Comparison of ENCODE assay signal across 8 cellular contexts in the genomic region with DNA sequence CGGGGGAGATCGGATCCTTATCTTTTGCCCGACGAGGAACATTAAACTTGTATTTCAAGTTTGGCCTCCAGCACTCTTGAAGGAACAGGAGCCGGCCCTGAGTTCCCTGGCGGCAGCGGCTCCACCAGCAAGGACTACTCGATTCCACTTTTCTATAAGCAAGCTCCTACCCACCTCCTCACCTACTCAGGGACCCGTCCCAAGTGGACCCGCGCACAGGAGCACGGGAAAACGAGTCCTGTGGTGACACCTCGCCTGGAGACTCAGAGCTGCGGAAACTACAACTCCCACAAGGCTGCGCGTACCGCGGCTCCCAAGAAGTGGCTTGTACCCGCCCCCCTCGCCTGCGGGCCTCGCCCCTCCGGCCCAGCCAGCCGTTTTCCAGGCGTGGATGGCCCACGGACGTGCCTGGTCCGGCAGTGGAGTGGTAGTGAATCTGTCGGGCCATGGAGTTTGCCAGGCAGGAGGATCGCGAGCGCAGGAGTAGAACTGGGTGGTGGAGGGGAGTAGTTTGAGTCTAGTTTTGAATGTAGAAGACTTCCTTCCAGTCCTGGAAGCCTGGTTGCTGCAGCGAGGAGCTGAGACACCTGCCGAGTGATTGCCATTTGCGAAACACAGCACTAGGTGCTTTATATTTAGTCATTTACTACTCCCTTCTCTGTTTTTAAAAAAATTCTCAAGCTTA. TPM values are rescaled to one million over a fixed set of nuclear protein-coding genes. Genes with fewer than 3 reads are reported as not detected.
DNase-seq lines count a peak whose midpoint lies in the region; ATAC-seq and TF ChIP-seq lines count a peak whose summit lies in the region.

A gene (minus strand): TSS at position 206 of the 685 bp plus-strand sequence. CDS start 476 bp downstream, outside the sequence.

- H2BK12ac ChIP-seq in mesenchymal stem cell (ENCODE audit: low read length in 2 of 2) = peak within 1 kb of the TSS; percentile 51 to 63

- WGBS in mesenchymal stem cell = under 1% methylated on average over 31 of the region's 36 CpGs

- peaks cover 28% of the 10 kb centered on the region for H3K4me1 Mint-ChIP-seq in activated CD8-positive, alpha-beta memory T cell treated with anti-CD3 and anti-CD28 coated beads, Interleukin-2, amount 10 ng/mL, durations not matched to agents 7 days and 5 days

- CTCF ChIA-PET in activated CD8-positive, alpha-beta memory T cell treated with anti-CD3 and anti-CD28 coated beads, Interleukin-2, amount 10 ng/mL, durations not matched to agents 7 days and 5 days (lab: Charles Lee) = interaction anchor here (0.7 to 2.2 kb wide), 9 partner anchors 12 to 175 kb away, joined by 3 to 11 read pairs (median 4); no protein-coding TSS in a partner anchor

- H3K9ac ChIP-seq in endocrine pancreas (ENCODE audit: control insufficient read depth, insufficient read depth, low read length) (peak within 1 kb of the TSS; percentile 58), mesenchymal stem cell (ENCODE audit: low read length) (peak within 1 kb of the TSS; percentile 86)

- peak within 1 kb of the TSS; percentile 45 for H4K91ac ChIP-seq in mesenchymal stem cell (ENCODE audit: low read length)

- peak within 1 kb of the TSS; percentile 99 for H2AFZ ChIP-seq in mesenchymal stem cell (ENCODE audit: low read depth, low read length)

- peak within 1 kb of the TSS; percentile 97 for H3K4me2 ChIP-seq in mesenchymal stem cell (ENCODE audit: low read length, poor library complexity, severe bottlenecking)

- H3K27ac Mint-ChIP-seq in activated CD8-positive, alpha-beta memory T cell treated with anti-CD3 and anti-CD28 coated beads, Interleukin-2, amount 10 ng/mL, durations not matched to agents 7 days and 5 days = peak within 1 kb of the TSS; percentile 85

- peak within 1 kb of the TSS; percentile 90 for H3K4me3 Mint-ChIP-seq in activated CD8-positive, alpha-beta memory T cell treated with anti-CD3 and anti-CD28 coated beads, Interleukin-2, amount 10 ng/mL, durations not matched to agents 7 days and 5 days

- no peaks in the 10 kb centered on the region for H3K36me3 Mint-ChIP-seq in activated CD8-positive, alpha-beta memory T cell treated with anti-CD3 and anti-CD28 coated beads, Interleukin-2, amount 10 ng/mL, durations not matched to agents 7 days and 5 days

- H3K9me3 ChIP-seq in endocrine pancreas (ENCODE audit: control insufficient read depth, low read length) (no peaks in the 10 kb centered on the region), mesenchymal stem cell (ENCODE audit: control insufficient read depth, low read length) (no peaks in the 10 kb centered on the region)

- H3K36me3 ChIP-seq in endocrine pancreas (ENCODE audit: control insufficient read depth, insufficient read depth, low read length) (no peaks in the 10 kb centered on the region), mesenchymal stem cell (ENCODE audit: control insufficient read depth in 1 of 2, insufficient read depth in 2 of 2, low read depth in 1 of 2, low read length in 2 of 2) (no peaks in the 10 kb centered on the region)

- peak; percentile 96 for ATAC-seq in activated CD8-positive, alpha-beta memory T cell treated with anti-CD3 and anti-CD28 coated beads, Interleukin-2, amount 10 ng/mL, durations not matched to agents 7 days and 5 days

- peak within 1 kb of the TSS; percentile 57 for H3K4me3 ChIP-seq in endocrine pancreas (ENCODE audit: control insufficient read depth, insufficient read depth, low read length)
- H3K4me3 ChIP-seq in mesenchymal stem cell (ENCODE audit: insufficient read depth in 1 of 2, low read depth in 1 of 2, low read length in 2 of 2) = peak within 1 kb of the TSS; percentile 77 to 97

- H4K8ac ChIP-seq in mesenchymal stem cell (ENCODE audit: low read length) = peak within 1 kb of the TSS; percentile 97

- DNase-seq in CMK (ENCODE audit: low read depth) (peak; percentile 94), GM20000 (ENCODE audit: low spot score) (peak; percentile 91), HS-5 (ENCODE audit: low read depth) (peak; percentile 64), NOMO-1 (lab: John Stamatoyannopoulos, UW; ENCODE audit: unreplicated experiment in 2 of 2) (peak; percentile 78 to 88), mesenchymal stem cell (peak; percentile 96)
- DNase-seq in activated CD8-positive, alpha-beta memory T cell treated with anti-CD3 and anti-CD28 coated beads, Interleukin-2, amount 10 ng/mL, durations not matched to agents 7 days and 5 days = peak; percentile 95
- DNase-seq in stimulated activated CD8-positive, alpha-beta memory T cell treated with anti-CD3 and anti-CD28 coated beads, Interleukin-12 subunit alpha, Interleukin-12 subunit beta, amount 100 ng/mL, for 24 hours (ENCODE audit: extremely low read depth) = peak; percentile 69

- H3K23ac ChIP-seq in mesenchymal stem cell (ENCODE audit: low read length in 2 of 2) = peak within 1 kb of the TSS in 1 of 2 experiments; percentile 96

- peak within 1 kb of the TSS; percentile 84 to 91 for H3K18ac ChIP-seq in mesenchymal stem cell (ENCODE audit: low read depth in 1 of 2, low read length in 2 of 2)

- H3K4me1 ChIP-seq in endocrine pancreas (ENCODE audit: control insufficient read depth, insufficient read depth, low read length) = no peaks in the 10 kb centered on the region
- H3K4me1 ChIP-seq in mesenchymal stem cell (ENCODE audit: control insufficient read depth, insufficient read depth, low read depth, low read length) = peaks cover 1% of the 10 kb centered on the region

- peak within 1 kb of the TSS; percentile 64 for H3K27ac ChIP-seq in mesenchymal stem cell (ENCODE audit: low read length, poor library complexity, severe bottlenecking)

- H3K9me3 Mint-ChIP-seq in activated CD8-positive, alpha-beta memory T cell treated with anti-CD3 and anti-CD28 coated beads, Interleukin-2, amount 10 ng/mL, durations not matched to agents 7 days and 5 days (ENCODE audit: low read depth) = no peaks in the 10 kb centered on the region

- H3K27me3 ChIP-seq in endocrine pancreas (ENCODE audit: control insufficient read depth, insufficient read depth, low read length) = no peaks in the 10 kb centered on the region
- H3K27me3 ChIP-seq in mesenchymal stem cell (ENCODE audit: control insufficient read depth in 1 of 2, insufficient read depth in 1 of 2, low read length in 2 of 2) = no peaks in the 10 kb centered on the region

- peak within 1 kb of the TSS in 1 of 2 experiments; percentile 86 for H3K14ac ChIP-seq in mesenchymal stem cell (ENCODE audit: low read length in 2 of 2)

- peaks cover 11% of the 10 kb centered on the region for H3K79me1 ChIP-seq in mesenchymal stem cell (replicated peaks; ENCODE audit: low read length, poor library complexity, severe bottlenecking)

- peak within 1 kb of the TSS; percentile 86 for H2BK15ac ChIP-seq in mesenchymal stem cell (ENCODE audit: low read depth, poor library complexity, severe bottlenecking)

- H2AK5ac ChIP-seq in mesenchymal stem cell (ENCODE audit: low read length, severe bottlenecking) = peak within 1 kb of the TSS; percentile 9

- H2BK120ac ChIP-seq in mesenchymal stem cell (ENCODE audit: low read depth, low read length) = no peak within 1 kb of the TSS

- no peak for TF ChIP-seq CTCF in GM20000 (IDR thresholded peaks at IDR 0.05; ENCODE audit: extremely low read depth, missing control alignments)

- H3K27me3 Mint-ChIP-seq in activated CD8-positive, alpha-beta memory T cell treated with anti-CD3 and anti-CD28 coated beads, Interleukin-2, amount 10 ng/mL, durations not matched to agents 7 days and 5 days = peaks cover 23% of the 10 kb centered on the region

- peak within 1 kb of the TSS in 1 of 2 experiments; percentile 86 for H3K4ac ChIP-seq in mesenchymal stem cell (ENCODE audit: low read depth in 1 of 2, low read length in 2 of 2)

- H2BK5ac ChIP-seq in mesenchymal stem cell (ENCODE audit: low read depth, low read length, poor library complexity, severe bottlenecking) = peak within 1 kb of the TSS; percentile 62

RNA-seq across cellular contexts. Expression of the gene that starts here (rescaled TPM):
- 10 to 100 TPM; 11.2 to 20.3 TPM for total RNA-seq in activated CD8-positive, alpha-beta memory T cell treated with anti-CD3 and anti-CD28 coated beads, Interleukin-2, amount 10 ng/mL, durations not matched to agents 7 days and 5 days
- polyA plus RNA-seq in mesenchymal stem cell (2013, experiment 1 of 2) = 6.6 TPM
- 7.5 TPM for polyA plus RNA-seq in mesenchymal stem cell (2013, experiment 2 of 2)

Comparison
In these comparisons a context has a peak if more than half of its experiments do, and no peak if none do; other contexts are left out.
1. Peak in every context shown above with its lines: DNase-seq, ATAC-seq, H3K4me3 ChIP-seq and H3K27ac ChIP-seq.